21 cellular contexts compared by ENCODE assay signal in the genomic region with DNA sequence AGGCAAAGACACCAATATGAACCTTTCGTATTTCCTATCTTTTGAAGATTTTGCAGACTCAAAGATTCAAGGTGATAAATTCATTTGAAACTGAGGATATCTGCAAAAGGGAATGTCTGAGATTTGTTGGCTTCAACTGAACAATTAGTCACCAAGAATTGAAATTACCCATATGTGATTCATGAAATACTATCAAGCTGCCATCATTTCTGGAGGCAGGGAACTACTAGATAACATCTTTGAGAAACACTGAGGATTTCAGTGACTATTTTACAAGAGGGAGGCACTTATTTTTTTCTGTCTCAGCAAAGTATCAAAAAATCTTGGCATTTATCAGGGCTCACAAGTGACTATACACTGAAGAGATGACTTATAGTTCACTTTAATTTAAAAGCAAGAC. TPM values are rescaled to one million over a fixed set of nuclear protein-coding genes. Genes with fewer than 3 reads are reported as not detected.
DNase-seq lines count a peak whose midpoint lies in the region; ATAC-seq and TF ChIP-seq lines count a peak whose summit lies in the region.
"Had no signal": no experiment of that assay in that cellular context is flagged by ENCODE, and none has a peak within 500 bp of the region (broad histone marks: within the 10 kb centered on the region; RNA-seq: fewer than 3 reads in every experiment).

No MANE protein-coding gene starts in this region.

- no peak overlapping the region for H4K5ac ChIP-seq in IMR-90 (ENCODE audit: low read depth, low read length)

- ATAC-seq in IMR-90 (ENCODE audit: low read depth) (no peak), HG02588 (IDR thresholded peaks at IDR 0.05; ENCODE audit: unreplicated experiment) (no peak), right cardiac atrium (no peak)
- ATAC-seq: activated CD8-positive, alpha-beta T cell treated with anti-CD3 and anti-CD28 coated beads, Interleukin-2, amount 10 ng/mL, durations not matched to agents 7 days and 5 days; psoas muscle had no signal

- H3K9ac ChIP-seq in IMR-90 (ENCODE audit: low read depth, low read length) (no peak overlapping the region), smooth muscle cell (ENCODE audit: low read depth) (no peak overlapping the region)

- DNase-seq in AG20443 (ENCODE audit: low spot score) (peak; percentile 46), IMR-90 (peak; percentile 52), astrocyte of the hippocampus (ENCODE audit: low read depth, low spot score) (peak; percentile 14), kidney tubule cell (ENCODE audit: low spot score) (peak; percentile 61), G401 (ENCODE audit: low spot score) (no peak), right cardiac atrium (no peak), smooth muscle cell (lab: John Stamatoyannopoulos, UW; ENCODE audit: unreplicated experiment) (no peak)
- DNase-seq: activated B cell treated with CpG ODN at 0.5 μM for 24 hours; activated CD8-positive, alpha-beta T cell treated with anti-CD3 and anti-CD28 coated beads, Interleukin-2, amount 10 ng/mL, durations not matched to agents 7 days and 5 days; activated T-cell treated with anti-CD3 and anti-CD28 coated beads, Interleukin-2, amount 50 U/mL, for 4 hours; erythroblast; glutamatergic neuron; GOT3; left ventricle myocardium inferior; NCI-H1436 treated with DMSO at 0.1 percent for 48 hours; NCI-H2171; psoas muscle; stimulated activated CD4-positive, alpha-beta T cell treated with anti-CD3 and anti-CD28 coated beads, Interleukin-12 subunit alpha, Interleukin-12 subunit beta, amount 100 ng/mL, for 4 hours; T-helper 2 cell had no signal

- H4K20me1 ChIP-seq in IMR-90 (ENCODE audit: insufficient read depth, low read length) (no peaks in the 10 kb centered on the region), smooth muscle cell (ENCODE audit: low read depth) (no peaks in the 10 kb centered on the region)

- CTCF ChIA-PET in IMR-90 (lab: Yijun Ruan, JAX), result no interaction called here

- no peak overlapping the region for H3K27ac ChIP-seq in IMR-90 (ENCODE audit: insufficient read depth, low read length)
- no peak overlapping the region for H3K27ac ChIP-seq in right cardiac atrium (ENCODE audit: low read length)
- no peak overlapping the region for H3K27ac ChIP-seq in smooth muscle cell (ENCODE audit: low read depth)
- H3K27ac ChIP-seq: left ventricle myocardium inferior, psoas muscle, thoracic aorta had no signal

- H2BK15ac ChIP-seq in IMR-90 (ENCODE audit: low read depth, low read length), result no peak overlapping the region

- H2BK20ac ChIP-seq in IMR-90 (ENCODE audit: low read depth, low read length), result no peak overlapping the region

- H4K8ac ChIP-seq in IMR-90 (ENCODE audit: low read depth in 2 of 2, low read length in 2 of 2), result no peak overlapping the region

- WGBS in IMR-90 (ENCODE audit: extremely low coverage in 2 of 2, insufficient read length in 1 of 2), 2 experiments, result no CpG with 5 or more reads among the region's 1 CpG
- 79% methylated on average over 1 of the region's 1 CpG for WGBS in right cardiac atrium
- 81% methylated on average over 1 of the region's 1 CpG for WGBS in smooth muscle cell (ENCODE audit: low lambda C conversion rate)

- no peak overlapping the region for H2AK9ac ChIP-seq in IMR-90 (replicated peaks; ENCODE audit: low read depth, low read length, poor library complexity)

- H3K4ac ChIP-seq in IMR-90 (ENCODE audit: low read depth, low read length), result no peak overlapping the region

- H3K9me3 ChIP-seq in IMR-90 (ENCODE audit: control insufficient read depth, insufficient read depth, low read length) (no peaks in the 10 kb centered on the region), right cardiac atrium (ENCODE audit: control insufficient read depth, low read length) (no peaks in the 10 kb centered on the region), smooth muscle cell (replicated peaks; ENCODE audit: low read depth) (no peaks in the 10 kb centered on the region)
- H3K9me3 ChIP-seq: left ventricle myocardium inferior, psoas muscle, thoracic aorta had no signal

- dilution Hi-C loops in IMR-90 (cut with HindIII; ENCODE audit: low sequenced_read_pairs, unreplicated experiment), result no loop called here

- H3K56ac ChIP-seq in IMR-90 (ENCODE audit: extremely low read depth, insufficient read depth, low read length), result no peak overlapping the region

- TF ChIP-seq CTCF in IMR-90 (conservative IDR thresholded peaks at IDR 0.05; ENCODE audit: low read depth, low read length), result no peak
- TF ChIP-seq CTCF in smooth muscle cell (IDR thresholded peaks at IDR 0.05; ENCODE audit: borderline replicate concordance, insufficient read depth, poor library complexity, severe bottlenecking), result no peak

- H3K27me3 ChIP-seq in IMR-90 (ENCODE audit: control insufficient read depth, insufficient read depth, low read length), result no peaks in the 10 kb centered on the region
- H3K27me3 ChIP-seq in right cardiac atrium (ENCODE audit: control insufficient read depth, insufficient read depth), result no peaks in the 10 kb centered on the region
- no peaks in the 10 kb centered on the region for H3K27me3 ChIP-seq in smooth muscle cell (ENCODE audit: low read depth)

- no peak overlapping the region for H4K91ac ChIP-seq in IMR-90 (ENCODE audit: insufficient read depth, low read depth, low read length)

- H3K36me3 ChIP-seq in IMR-90 (ENCODE audit: control insufficient read depth, insufficient read depth, low read length), result no peaks in the 10 kb centered on the region
- no peaks in the 10 kb centered on the region for H3K36me3 ChIP-seq in smooth muscle cell (ENCODE audit: low read depth)
- H3K36me3 ChIP-seq: left ventricle myocardium inferior, thoracic aorta had no signal

- no peaks in the 10 kb centered on the region for H3K79me1 ChIP-seq in IMR-90 (ENCODE audit: low read depth in 1 of 2, low read length in 2 of 2)

- in situ Hi-C loops in IMR-90 (cut with MboI; ENCODE audit: low sequenced_read_pairs), result no loop called here
- in situ Hi-C loops in G401 (cut with HindIII; ENCODE audit: low sequenced_read_pairs), result no loop called here

- H3K9me1 ChIP-seq in IMR-90 (ENCODE audit: insufficient read depth, low read length), result no peaks in the 10 kb centered on the region

- no peak overlapping the region for H2BK120ac ChIP-seq in IMR-90 (ENCODE audit: low read depth, low read length)

- TF ChIP-seq POLR2A in IMR-90 (IDR thresholded peaks at IDR 0.05; ENCODE audit: low read depth, low read length), result no peak

- H3K4me3 ChIP-seq in IMR-90 (ENCODE audit: insufficient read depth, low read depth, low read length) (no peak overlapping the region), right cardiac atrium (ENCODE audit: low read length) (no peak overlapping the region), smooth muscle cell (no peak overlapping the region)
- H3K4me3 ChIP-seq: left ventricle myocardium inferior, psoas muscle, thoracic aorta had no signal

- H2AK5ac ChIP-seq in IMR-90 (ENCODE audit: low read depth, low read length), result no peak overlapping the region

- POLR2A ChIA-PET in IMR-90 (lab: Charles Lee; ENCODE audit: unreplicated experiment), result no interaction called here

- no peak overlapping the region for H3K18ac ChIP-seq in IMR-90 (ENCODE audit: low read depth, low read length)

- H3K23ac ChIP-seq in IMR-90 (ENCODE audit: low read depth, low read length), result no peak overlapping the region

- no peaks in the 10 kb centered on the region for H3F3A ChIP-seq in smooth muscle cell (ENCODE audit: low read depth)

- H3K4me1 ChIP-seq in IMR-90 (ENCODE audit: control insufficient read depth, insufficient read depth, low read length), result no peaks in the 10 kb centered on the region
- no peaks in the 10 kb centered on the region for H3K4me1 ChIP-seq in right cardiac atrium (ENCODE audit: control insufficient read depth, insufficient read depth, low read length)
- peaks cover 5% of the 10 kb centered on the region for H3K4me1 ChIP-seq in smooth muscle cell (ENCODE audit: low read depth)
- H3K4me1 ChIP-seq: left ventricle myocardium inferior, psoas muscle had no signal

- no peak for TF ChIP-seq RAD21 in IMR-90 (IDR thresholded peaks at IDR 0.05; ENCODE audit: low read length)

- no peak overlapping the region for H2BK5ac ChIP-seq in IMR-90 (ENCODE audit: low read depth, low read length, poor library complexity, severe bottlenecking)

- BruUV-seq in IMR-90 (replicated peaks; lab: Mats Ljungman, UMichigan), result no TSS peak

- no peak overlapping the region for H3K14ac ChIP-seq in IMR-90 (replicated peaks; ENCODE audit: low read depth, low read length)

- no peak overlapping the region for H3K4me2 ChIP-seq in IMR-90 (ENCODE audit: low read depth, low read length)
- H3K4me2 ChIP-seq in smooth muscle cell, result no peak overlapping the region

- no peaks in the 10 kb centered on the region for H3K79me2 ChIP-seq in smooth muscle cell (ENCODE audit: low read depth)

- intact Hi-C loops in IMR-90 (cut with micrococcal nuclease) (no loop called here), right cardiac atrium (cut with DNase I) (no loop called here)

- no peak overlapping the region for H2AFZ ChIP-seq in IMR-90 (replicated peaks; ENCODE audit: low read length, poor library complexity)
- no peak overlapping the region for H2AFZ ChIP-seq in smooth muscle cell (ENCODE audit: low read depth)

TF ChIP-seq in IMR-90, 13 proteins besides CTCF, POLR2A, EP300 and RAD21 (continues in another document):
- TF ChIP-seq BHLHE40 (IDR thresholded peaks at IDR 0.05; ENCODE audit: low read depth, low read length), result no peak
- no peak for TF ChIP-seq MAZ (IDR thresholded peaks at IDR 0.05; ENCODE audit: borderline replicate concordance, low read depth, low read length)
- no peak for TF ChIP-seq USF2 (IDR thresholded peaks at IDR 0.05; ENCODE audit: low read depth, low read length)
- no peak for TF ChIP-seq FOS (IDR thresholded peaks at IDR 0.05; ENCODE audit: low read depth, low read length)
- TF ChIP-seq CEBPB (IDR thresholded peaks at IDR 0.05; ENCODE audit: low read depth, low read length), result no peak
- no peak for TF ChIP-seq RFX5 (IDR thresholded peaks at IDR 0.05; ENCODE audit: low read depth, low read length)
- TF ChIP-seq SMC3 (IDR thresholded peaks at IDR 0.05; ENCODE audit: low read depth, low read length), result no peak
- no peak for TF ChIP-seq MXI1 (IDR thresholded peaks at IDR 0.05; ENCODE audit: borderline replicate concordance, low read depth, low read length)

RNA-seq across cellular contexts. Expression of gene MMS22L, which starts 39.8 kb away (rescaled TPM):
- total RNA-seq in IMR-90 (2012; rRNA removed) (18.6 and 30.6 TPM in 2 replicates), right cardiac atrium (1 to 10 TPM; 3.0 to 4.9 (median 4.0) TPM), smooth muscle cell (27.4 and 47.1 TPM in 2 replicates)
- polyA plus RNA-seq in IMR-90 (2012; rRNA removed) (5.1 and 6.1 TPM in 2 replicates), right cardiac atrium (0.84 TPM), smooth muscle cell (2.8 and 5.0 TPM in 2 replicates)
- 0.89 and 1.9 TPM in 2 replicates for polyA plus RNA-seq in IMR-90 (2012; cell fraction: cytosol; rRNA removed)
- 0.64 and 5.4 TPM in 2 replicates for polyA plus RNA-seq in IMR-90 (2012; cell fraction: nucleus; rRNA removed; ENCODE audit: low replicate concordance)
- total RNA-seq in G401 (2014; rRNA removed; shearing (Covaris generic)), result 14.8 and 31.2 TPM in 2 replicates

Comparison
In these comparisons a context has a peak if more than half of its experiments do, and no peak if none do; other contexts are left out.
1. DNase-seq: peak in AG20443 (single experiment), IMR-90 (single experiment), astrocyte of the hippocampus (single experiment) and kidney tubule cell (single experiment); none in G401 (single experiment), right cardiac atrium (0 of 3) and smooth muscle cell (single experiment).